In the genomic region with DNA sequence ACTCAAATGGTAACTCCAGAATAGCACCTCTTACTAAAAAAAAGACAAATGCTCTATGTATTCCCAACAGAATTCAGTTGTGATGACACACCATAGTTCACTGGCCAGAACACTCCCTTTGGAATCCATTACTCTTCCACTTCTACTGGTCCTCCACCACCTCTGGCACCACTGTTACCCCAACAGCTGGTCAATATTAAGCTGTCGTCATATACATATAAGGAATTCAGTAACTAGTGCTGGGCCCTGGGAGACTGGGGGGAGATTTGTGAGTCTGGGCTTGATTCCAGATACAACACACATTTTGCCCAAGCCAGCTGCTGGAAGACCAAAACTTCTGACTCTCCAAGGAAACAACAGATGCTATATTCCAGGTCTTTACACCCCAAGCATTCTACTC, we compare ENCODE assay signal across 19 cellular contexts. TPM values are rescaled to one million over a fixed set of nuclear protein-coding genes. Genes with fewer than 3 reads are reported as not detected.
DNase-seq lines count a peak whose midpoint lies in the region; ATAC-seq and TF ChIP-seq lines count a peak whose summit lies in the region.
"Had no signal": no experiment of that assay in that cellular context is flagged by ENCODE, and none has a peak within 500 bp of the region (broad histone marks: within the 10 kb centered on the region; RNA-seq: fewer than 3 reads in every experiment).

No MANE protein-coding gene starts in this region.

- TF ChIP-seq EP300 in stomach (IDR thresholded peaks at IDR 0.05) = no peak

- H3K9me3 ChIP-seq in stomach = no peaks in the 10 kb centered on the region
- H3K9me3 ChIP-seq: A549, testis had no signal

- CTCF ChIA-PET in activated CD8-positive, alpha-beta memory T cell treated with anti-CD3 and anti-CD28 coated beads, Interleukin-2, amount 10 ng/mL, durations not matched to agents 7 days and 5 days (lab: Charles Lee) = no interaction called here

- no peaks in the 10 kb centered on the region for H3K36me3 ChIP-seq in stomach

- H3K4me1 Mint-ChIP-seq in activated CD8-positive, alpha-beta memory T cell treated with anti-CD3 and anti-CD28 coated beads, Interleukin-2, amount 10 ng/mL, durations not matched to agents 7 days and 5 days = no peaks in the 10 kb centered on the region
- H3K4me1 Mint-ChIP-seq: CD4-positive, CD25-positive, alpha-beta regulatory T cell had no signal

- ATAC-seq in activated CD8-positive, alpha-beta memory T cell treated with anti-CD3 and anti-CD28 coated beads, Interleukin-2, amount 10 ng/mL, durations not matched to agents 7 days and 5 days = no peak
- no peak for ATAC-seq in GM19455 (IDR thresholded peaks at IDR 0.05; ENCODE audit: unreplicated experiment)
- ATAC-seq: A549; natural killer cell treated with Interleukin-12 subunit alpha and Interleukin-12 subunit beta and Interleukin-15 and Interleukin-18, amount 100 ng/mL, for 72 hours had no signal

- H3K27ac Mint-ChIP-seq in activated CD8-positive, alpha-beta memory T cell treated with anti-CD3 and anti-CD28 coated beads, Interleukin-2, amount 10 ng/mL, durations not matched to agents 7 days and 5 days = no peak overlapping the region
- H3K27ac Mint-ChIP-seq: CD4-positive, CD25-positive, alpha-beta regulatory T cell; natural killer cell treated with Interleukin-12 subunit alpha and Interleukin-12 subunit beta and Interleukin-15 and Interleukin-18, amount 100 ng/mL, for 72 hours had no signal

- no peaks in the 10 kb centered on the region for H3K36me3 Mint-ChIP-seq in activated CD8-positive, alpha-beta memory T cell treated with anti-CD3 and anti-CD28 coated beads, Interleukin-2, amount 10 ng/mL, durations not matched to agents 7 days and 5 days
- H3K36me3 Mint-ChIP-seq: CD4-positive, CD25-positive, alpha-beta regulatory T cell; natural killer cell treated with Interleukin-12 subunit alpha and Interleukin-12 subunit beta and Interleukin-15 and Interleukin-18, amount 100 ng/mL, for 72 hours had no signal

- TF ChIP-seq CTCF in AG10803 (conservative IDR thresholded peaks at IDR 0.05; ENCODE audit: low read length) (no peak), stomach (IDR thresholded peaks at IDR 0.05) (no peak)

- no peaks in the 10 kb centered on the region for H3K4me1 ChIP-seq in stomach
- H3K4me1 ChIP-seq: A549, testis had no signal

- no peak for TF ChIP-seq POLR2A in stomach (IDR thresholded peaks at IDR 0.05)

- no peaks in the 10 kb centered on the region for H3K27me3 ChIP-seq in stomach
- H3K27me3 ChIP-seq: testis had no signal

- H3K27me3 Mint-ChIP-seq in activated CD8-positive, alpha-beta memory T cell treated with anti-CD3 and anti-CD28 coated beads, Interleukin-2, amount 10 ng/mL, durations not matched to agents 7 days and 5 days = peaks cover 7% of the 10 kb centered on the region

- H3K4me3 Mint-ChIP-seq in activated CD8-positive, alpha-beta memory T cell treated with anti-CD3 and anti-CD28 coated beads, Interleukin-2, amount 10 ng/mL, durations not matched to agents 7 days and 5 days = no peak overlapping the region
- H3K4me3 Mint-ChIP-seq: CD4-positive, CD25-positive, alpha-beta regulatory T cell; natural killer cell treated with Interleukin-12 subunit alpha and Interleukin-12 subunit beta and Interleukin-15 and Interleukin-18, amount 100 ng/mL, for 72 hours had no signal

- no peak overlapping the region for H3K27ac ChIP-seq in stomach
- H3K27ac ChIP-seq: A549, testis had no signal

- 55 to 92% (median 78%) methylated on average over 1 of the region's 1 CpG for WGBS in stomach, 5 donors

- H3K9me3 Mint-ChIP-seq in activated CD8-positive, alpha-beta memory T cell treated with anti-CD3 and anti-CD28 coated beads, Interleukin-2, amount 10 ng/mL, durations not matched to agents 7 days and 5 days (ENCODE audit: low read depth) = no peaks in the 10 kb centered on the region
- H3K9me3 Mint-ChIP-seq: natural killer cell treated with Interleukin-12 subunit alpha and Interleukin-12 subunit beta and Interleukin-15 and Interleukin-18, amount 100 ng/mL, for 72 hours had no signal

- H3K4me3 ChIP-seq in AG10803 (ENCODE audit: low read length) (no peak overlapping the region), stomach (no peak overlapping the region)
- H3K4me3 ChIP-seq: A549, testis had no signal

- DNase-seq in AG10803 (ENCODE audit: low read depth) (peak; percentile 94), RPMI7951 (ENCODE audit: low read depth) (peak; percentile 37), fibroblast of the conjunctiva (ENCODE audit: low read depth) (peak; percentile 84), myocyte (ENCODE audit: low read depth) (peak; percentile 45), stomach (no peak), epidermal melanocyte (ENCODE audit: insufficient read length, low spot score) (no peak)
- no peak for DNase-seq in activated CD8-positive, alpha-beta memory T cell treated with anti-CD3 and anti-CD28 coated beads, Interleukin-2, amount 10 ng/mL, durations not matched to agents 7 days and 5 days
- DNase-seq: activated CD4-positive, alpha-beta T cell treated with anti-CD3 and anti-CD28 coated beads, Interleukin-2, amount 50 U/mL, for 1 hour; activated gamma-delta T cell treated with Interleukin-2 at 50 U/mL for 16 hours; CD4-positive, CD25-positive, alpha-beta regulatory T cell; DMS79; NCI-H187; NCI-H510A treated with DMSO at 0.1 percent for 48 hours; T-helper 1 cell; testis had no signal

- intact Hi-C loops in stomach (cut with DNase I; ENCODE audit: low total_unique reads) = no loop called here

RNA-seq across cellular contexts. Expression of a gene that starts 26.0 kb away (rescaled TPM):
- total RNA-seq in RPMI7951 (2014; rRNA removed; shearing (Covaris generic)) = 6.7 and 7.6 TPM in 2 replicates
- total RNA-seq in myocyte (not detected in 2 replicates), stomach (10 to 100 TPM in 4 of 5 donors, 1 to 10 TPM in 1; 1.7 to 55.8 (median 54.5) TPM)
- polyA plus RNA-seq in myocyte (2012) = not detected
- total RNA-seq in activated CD8-positive, alpha-beta memory T cell treated with anti-CD3 and anti-CD28 coated beads, Interleukin-2, amount 10 ng/mL, durations not matched to agents 7 days and 5 days = not detected
- 1 to 10 TPM; 2.6 to 8.9 (median 3.5) TPM for polyA plus RNA-seq in stomach
- total RNA-seq: CD4-positive, CD25-positive, alpha-beta regulatory T cell; H1; natural killer cell treated with Interleukin-12 subunit alpha and Interleukin-12 subunit beta and Interleukin-15 and Interleukin-18, amount 100 ng/mL, for 72 hours had no signal
- polyA plus RNA-seq: CD4-positive, CD25-positive, alpha-beta regulatory T cell; H1 had no signal

Comparison
In these comparisons a context has a peak if more than half of its experiments do, and no peak if none do; other contexts are left out.
1. DNase-seq: peak in AG10803 (single experiment), RPMI7951 (single experiment), fibroblast of the conjunctiva (single experiment) and myocyte (single experiment); none in activated CD8-positive, alpha-beta memory T cell treated with anti-CD3 and anti-CD28 coated beads, Interleukin-2, amount 10 ng/mL, durations not matched to agents 7 days and 5 days (single experiment), stomach (single experiment) and epidermal melanocyte (single experiment).